ENCODE assay signal across 20 cellular contexts in the genomic region with DNA sequence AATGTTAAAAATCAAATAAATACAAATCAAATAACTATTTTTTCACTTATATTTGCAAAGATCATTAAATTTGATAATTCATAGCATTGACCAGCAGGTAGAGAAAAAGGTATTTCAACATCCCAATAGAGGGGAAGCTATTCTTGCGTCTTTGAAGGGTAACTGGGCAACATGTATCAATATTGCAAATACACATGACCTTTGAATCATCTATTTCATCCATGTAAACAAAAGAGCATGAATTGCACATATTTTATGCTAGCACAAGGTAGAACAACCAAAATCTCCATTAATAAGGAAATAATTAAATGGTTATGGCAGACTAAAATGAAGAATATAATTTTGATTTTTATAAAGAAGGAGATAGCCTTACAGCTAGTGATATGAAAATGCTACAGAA.
"Had no signal": no experiment of that assay in that cellular context is flagged by ENCODE, and none has a peak within 500 bp of the region (broad histone marks: within the 10 kb centered on the region; RNA-seq: fewer than 3 reads in every experiment).

No MANE protein-coding gene starts in this region.

- H3K4me1 Mint-ChIP-seq: mesothelial cell of epicardium, naive B cell had no signal

- H3K27me3 Mint-ChIP-seq: naive B cell had no signal

- H3K27me3 ChIP-seq: dorsolateral prefrontal cortex, foreskin keratinocyte, gastroesophageal sphincter had no signal

- ATAC-seq: foreskin keratinocyte, gastroesophageal sphincter, heart right ventricle, left cardiac atrium, lower lobe of right lung, mucosa of descending colon had no signal

- H3K27ac Mint-ChIP-seq: mesothelial cell of epicardium, naive B cell had no signal

- DNase-seq: dermis blood vessel endothelial cell; dorsolateral prefrontal cortex; effector CD4-positive, alpha-beta T cell; effector memory CD4-positive, alpha-beta T cell; foreskin keratinocyte; heart right ventricle; hippocampal formation; left cardiac atrium; left ventricle myocardium inferior; lower lobe of right lung; mesenchymal stem cell; mucosa of descending colon; naive B cell had no signal

- H3K36me3 ChIP-seq: esophagus muscularis mucosa, gastroesophageal sphincter, heart right ventricle, left ventricle myocardium inferior, lower lobe of right lung had no signal

- H3K4me3 Mint-ChIP-seq: mesothelial cell of epicardium, naive B cell had no signal

- H3K36me3 Mint-ChIP-seq: mesothelial cell of epicardium, naive B cell had no signal

- H3K9me3 ChIP-seq: esophagus muscularis mucosa, gastroesophageal sphincter, left ventricle myocardium inferior, lower lobe of right lung, mucosa of descending colon had no signal

- H3K27ac ChIP-seq: coronary artery, dorsolateral prefrontal cortex, esophagus muscularis mucosa, foreskin keratinocyte, gastroesophageal sphincter, heart right ventricle, left ventricle myocardium inferior, lower lobe of right lung had no signal

- H3K4me3 ChIP-seq: coronary artery, dorsolateral prefrontal cortex, esophagus muscularis mucosa, gastroesophageal sphincter, heart right ventricle, left ventricle myocardium inferior, lower lobe of right lung, mucosa of descending colon had no signal

- H3K4me1 ChIP-seq: esophagus muscularis mucosa, foreskin keratinocyte, gastroesophageal sphincter, heart right ventricle, left ventricle myocardium inferior, lower lobe of right lung had no signal

- FAIRE-seq: endothelial cell of umbilical vein, islet of Langerhans, keratinocyte had no signal
